Comparison of ENCODE assay signal across 19 cellular contexts in the genomic region with DNA sequence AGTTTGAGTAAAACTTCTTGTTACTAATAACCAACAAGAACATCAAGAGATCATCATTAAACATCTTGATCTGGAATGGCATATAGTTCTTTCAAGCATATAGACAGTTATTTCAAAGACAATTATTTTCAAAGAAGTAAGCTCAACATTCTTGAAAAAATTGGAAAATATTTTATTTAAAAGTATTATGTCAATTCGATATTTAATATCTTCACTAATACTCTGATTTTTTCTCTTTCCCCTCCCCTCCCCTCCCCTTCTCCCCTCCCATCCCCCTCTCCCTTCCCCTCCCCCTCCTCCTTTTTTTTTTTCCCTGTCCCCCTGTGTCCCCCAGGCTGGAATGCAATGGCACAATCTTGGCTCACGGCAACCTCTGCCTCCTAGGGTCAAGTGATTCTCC.
DNase-seq lines count a peak whose midpoint lies in the region; ATAC-seq, FAIRE-seq and TF ChIP-seq lines count a peak whose summit lies in the region.
"Had no signal": no experiment of that assay in that cellular context is flagged by ENCODE, and none has a peak within 500 bp of the region (broad histone marks: within the 10 kb centered on the region; RNA-seq: fewer than 3 reads in every experiment).

No MANE protein-coding gene starts in this region.

- POLR2A ChIA-PET in K562 (lab: Yijun Ruan, JAX) (no interaction called here), endothelial cell of umbilical vein (lab: Charles Lee) (no interaction called here)

- H3K9me3 ChIP-seq in K562 (replicated peaks; ENCODE audit: control insufficient read depth, insufficient read depth, low read depth, low read length) (no peaks in the 10 kb centered on the region), endothelial cell of umbilical vein (replicated peaks; ENCODE audit: control insufficient read depth, insufficient read depth, low read length) (no peaks in the 10 kb centered on the region), lower lobe of right lung (no peaks in the 10 kb centered on the region)
- H3K9me3 ChIP-seq: BLaER1, Caco-2 had no signal

- intact Hi-C loops in K562 (cut with micrococcal nuclease) = no loop called here
- intact Hi-C loops in endothelial cell of umbilical vein (cut with micrococcal nuclease) = no loop called here
- intact Hi-C loops in lower lobe of right lung (cut with DNase I) = no loop called here

- H3K27me3 ChIP-seq in K562 (ENCODE audit: control insufficient read depth in 2 of 2, insufficient read depth in 2 of 2, low read length in 2 of 2) (peaks cover 10 to 26% of the 10 kb centered on the region in 2 experiments; a peak in 3 of 5 replicates), endothelial cell of umbilical vein (ENCODE audit: control insufficient read depth in 2 of 2, insufficient read depth in 2 of 2, low read length in 2 of 2) (no peaks in the 10 kb centered on the region), lower lobe of right lung (ENCODE audit: low read depth) (no peaks in the 10 kb centered on the region)
- H3K27me3 ChIP-seq: BLaER1 had no signal

- no peak for TF ChIP-seq EP300 in K562 (IDR thresholded peaks at IDR 0.05; ENCODE audit: low read length)

- H3K9ac ChIP-seq in K562 (ENCODE audit: insufficient read depth in 1 of 2, low read depth in 2 of 2, low read length in 2 of 2) (no peak overlapping the region), endothelial cell of umbilical vein (replicated peaks; ENCODE audit: extremely low read depth, insufficient read depth, low read length) (no peak overlapping the region)
- H3K9ac ChIP-seq: BLaER1 had no signal

- DNase-seq in K562 (ENCODE audit: extremely low read depth in 1 of 4, low spot score in 3 of 4) (no peak), endothelial cell of umbilical vein (ENCODE audit: low read depth, low spot score) (no peak), lower lobe of right lung (no peak), SK-N-DZ (ENCODE audit: low spot score) (no peak)
- DNase-seq: Caco-2; CD4-positive, CD25-positive, alpha-beta regulatory T cell; CD8-positive, alpha-beta T cell; DMS153; DND-41; H9 had no signal

- H3K27ac ChIP-seq in K562 (ENCODE audit: extremely low read depth, low read depth, low read length) (no peak overlapping the region), endothelial cell of umbilical vein (ENCODE audit: insufficient read depth, low read depth, low read length) (peak overlapping the region; percentile 87), lower lobe of right lung (peak overlapping the region; percentile 56)
- H3K27ac ChIP-seq: BLaER1, C4-2B had no signal

- TF ChIP-seq RAD21 in K562 (CRISPR knock-in tag; conservative IDR thresholded peaks at IDR 0.05 in 1 of 2, IDR thresholded peaks at IDR 0.05 in 1 of 2) = no peak

- H3K79me2 ChIP-seq in K562 (ENCODE audit: control insufficient read depth, insufficient read depth, low read length) = no peaks in the 10 kb centered on the region
- peaks cover 72% of the 10 kb centered on the region for H3K79me2 ChIP-seq in endothelial cell of umbilical vein (ENCODE audit: control insufficient read depth, insufficient read depth, low read length)

- no peak overlapping the region for H3K4me3 ChIP-seq in K562
- no peak overlapping the region for H3K4me3 ChIP-seq in endothelial cell of umbilical vein (replicated peaks in 1 of 3; ENCODE audit: insufficient read depth in 1 of 3, low read depth in 1 of 3, low read length in 3 of 3)
- no peak overlapping the region for H3K4me3 ChIP-seq in lower lobe of right lung
- H3K4me3 ChIP-seq: BLaER1, GM23338 had no signal

- dilution Hi-C loops in endothelial cell of umbilical vein (cut with MboI; ENCODE audit: extremely low pct_ligation_motif_present, low sequenced_read_pairs) = no loop called here

- H3K9me1 ChIP-seq in K562 (ENCODE audit: control insufficient read depth, insufficient read depth, low read length) = no peaks in the 10 kb centered on the region
- no peaks in the 10 kb centered on the region for H3K9me1 ChIP-seq in endothelial cell of umbilical vein (replicated peaks; ENCODE audit: control insufficient read depth, extremely low read depth, insufficient read depth, low read length)

- FAIRE-seq in K562 (lab: Jason Lieb, UNC) (no peak), endothelial cell of umbilical vein (lab: Jason Lieb, UNC) (no peak)
- FAIRE-seq: G401.6, GM12892, GM19239 had no signal

- WGBS in K562 (ENCODE audit: insufficient coverage, low coverage, missing lambda C conversion rate) = 6% methylated on average over 2 of the region's 2 CpGs

- TF ChIP-seq CTCF in K562 (IDR thresholded peaks at IDR 0.05 in 2 of 3, conservative IDR thresholded peaks at IDR 0.05 in 1 of 3; ENCODE audit: insufficient read depth in 2 of 3, low read depth in 1 of 3, low read length in 3 of 3) (no peak), endothelial cell of umbilical vein (IDR thresholded peaks at IDR 0.05; ENCODE audit: extremely low read depth in 1 of 2, insufficient read depth in 1 of 2, low read depth in 1 of 2, low read length in 2 of 2) (no peak), lower lobe of right lung (IDR thresholded peaks at IDR 0.05) (no peak)

- H4K20me1 ChIP-seq in K562 (replicated peaks; ENCODE audit: control insufficient read depth, insufficient read depth, low read length) (0 out of 2 replicates have a peak, but pooled peaks cover 7% of the 10 kb centered on the region), endothelial cell of umbilical vein (replicated peaks; ENCODE audit: control insufficient read depth, extremely low read depth, insufficient read depth, low read length) (no peaks in the 10 kb centered on the region)
- H4K20me1 ChIP-seq: BLaER1 had no signal

- no peak overlapping the region for H3K4me2 ChIP-seq in K562 (ENCODE audit: insufficient read depth, low read length)
- no peak overlapping the region for H3K4me2 ChIP-seq in endothelial cell of umbilical vein (ENCODE audit: insufficient read depth, low read length)
- H3K4me2 ChIP-seq: GM23338 had no signal

- in situ Hi-C loops in K562 (cut with MboI) = no loop called here

- H2AFZ ChIP-seq in K562 (ENCODE audit: low read depth, low read length) (no peak overlapping the region), endothelial cell of umbilical vein (ENCODE audit: low read depth, low read length) (no peak overlapping the region)
- H2AFZ ChIP-seq: GM23338 had no signal

- BruUV-seq in K562 (replicated peaks; lab: Mats Ljungman, UMichigan) (no TSS peak), endothelial cell of umbilical vein (replicated peaks; lab: Mats Ljungman, UMichigan) (no TSS peak)

- CTCF ChIA-PET in K562 (lab: Yijun Ruan, JAX; ENCODE audit: low intra/inter-chr PET ratio) (interaction anchor here (0.6 kb wide), 1 partner anchor 99 kb away, joined by 4 read pairs; no protein-coding TSS in a partner anchor), endothelial cell of umbilical vein (lab: Charles Lee) (interaction anchor here (0.6 to 1.4 kb wide), 4 partner anchors 11 to 50 kb away, joined by 3 to 4 read pairs (median 3); no protein-coding TSS in a partner anchor)

- no peaks in the 10 kb centered on the region for H3K4me1 ChIP-seq in K562 (replicated peaks in 1 of 2; ENCODE audit: control insufficient read depth in 2 of 2, insufficient read depth in 2 of 2, low read length in 2 of 2)
- H3K4me1 ChIP-seq in endothelial cell of umbilical vein (ENCODE audit: control insufficient read depth, extremely low read depth, insufficient read depth, low read length) = peaks cover 52% of the 10 kb centered on the region
- H3K4me1 ChIP-seq in lower lobe of right lung = peaks cover 42% of the 10 kb centered on the region

- TF ChIP-seq POLR2A in K562 (conservative IDR thresholded peaks at IDR 0.05) (no peak), endothelial cell of umbilical vein (IDR thresholded peaks at IDR 0.05; ENCODE audit: low read depth, low read length) (no peak)

- H3K36me3 ChIP-seq in K562 (ENCODE audit: control insufficient read depth, insufficient read depth, low read length) = no peaks in the 10 kb centered on the region
- no peaks in the 10 kb centered on the region for H3K36me3 ChIP-seq in endothelial cell of umbilical vein (ENCODE audit: control insufficient read depth in 2 of 2, extremely low read depth in 1 of 2, insufficient read depth in 2 of 2, low read length in 2 of 2)
- H3K36me3 ChIP-seq in lower lobe of right lung = no peaks in the 10 kb centered on the region
- H3K36me3 ChIP-seq: BLaER1 had no signal

- ATAC-seq in K562 (no peak), lower lobe of right lung (no peak), GM18858 (IDR thresholded peaks at IDR 0.05; ENCODE audit: unreplicated experiment) (no peak), GM21576 (IDR thresholded peaks at IDR 0.05; ENCODE audit: unreplicated experiment) (no peak)
- ATAC-seq: CD8-positive, alpha-beta T cell; GM23338; HCT116 had no signal

TF ChIP-seq in K562, 482 proteins besides CTCF, POLR2A, EP300 and RAD21 (continues in another document):
- TF ChIP-seq ATF3 (IDR thresholded peaks at IDR 0.05) (no peak), ATF3 (CRISPR knock-in tag; conservative IDR thresholded peaks at IDR 0.05) (no peak), HNRNPK (IDR thresholded peaks at IDR 0.05; ENCODE audit: low read depth, low read length, poor library complexity, severe bottlenecking) (peak; percentile 86), PCBP1 (IDR thresholded peaks at IDR 0.05; ENCODE audit: low read depth, low read length, poor library complexity, severe bottlenecking) (peak; percentile 91)

TF ChIP-seq in endothelial cell of umbilical vein, 7 proteins besides CTCF, POLR2A, EP300 and RAD21:
- TF ChIP-seq EZH2 (IDR thresholded peaks at IDR 0.05; ENCODE audit: borderline replicate concordance, low read depth, low read length, severe bottlenecking) (no peak), GATA2 (IDR thresholded peaks at IDR 0.05; ENCODE audit: insufficient read depth, insufficient read length, low read depth, low read length) (no peak), JUN (IDR thresholded peaks at IDR 0.05; ENCODE audit: borderline replicate concordance, insufficient read depth, insufficient read length, low read depth) (no peak), MYC (IDR thresholded peaks at IDR 0.05; ENCODE audit: low read depth, low read length) (no peak), POLR2AphosphoS5 (IDR thresholded peaks at IDR 0.05; ENCODE audit: insufficient read depth, low read depth, low read length) (no peak), FOS (IDR thresholded peaks at IDR 0.05; ENCODE audit: borderline replicate concordance, insufficient read depth, low read length) (no peak)
- TF ChIP-seq, protein P1, sequence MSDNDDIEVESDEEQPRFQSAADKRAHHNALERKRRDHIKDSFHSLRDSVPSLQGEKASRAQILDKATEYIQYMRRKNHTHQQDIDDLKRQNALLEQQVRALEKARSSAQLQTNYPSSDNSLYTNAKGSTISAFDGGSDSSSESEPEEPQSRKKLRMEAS (IDR thresholded peaks at IDR 0.05; ENCODE audit: insufficient read depth, insufficient read length) = no peak
